In the genomic region with DNA sequence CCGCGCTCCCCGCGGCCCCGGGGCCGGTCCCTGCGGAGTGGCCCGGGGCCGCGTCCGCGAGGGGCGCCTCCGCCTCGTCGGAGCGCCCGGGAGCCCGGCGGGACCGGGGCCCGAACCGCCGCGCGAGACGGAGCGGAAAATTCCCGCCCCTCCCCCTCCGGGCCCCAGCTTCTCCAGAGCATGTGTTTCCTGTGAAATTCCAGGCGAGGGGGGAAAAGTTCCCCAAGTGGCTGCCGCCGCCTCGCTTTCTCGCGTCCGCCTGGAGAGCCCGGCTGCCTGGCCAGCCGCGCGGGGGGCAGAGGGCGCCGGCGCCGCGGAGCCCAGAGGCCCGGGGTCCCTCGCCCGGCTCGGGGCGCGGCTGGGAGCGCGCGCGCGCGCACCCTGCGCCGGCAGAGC, we compare ENCODE assay signal across 1 cellular context.
TF ChIP-seq lines count a peak whose summit lies in the region.

No MANE protein-coding gene starts in this region.

TF ChIP-seq in HEK293T, 16 proteins besides CTCF, POLR2A, EP300 and RAD21 (continued from another document):
- TF ChIP-seq ARNT (IDR thresholded peaks at IDR 0.05) (no peak), BHLHE40 (IDR thresholded peaks at IDR 0.05; ENCODE audit: borderline replicate concordance) (no peak), SP1 (IDR thresholded peaks at IDR 0.05) (no peak), HDGF (IDR thresholded peaks at IDR 0.05; ENCODE audit: borderline replicate concordance) (no peak), FOXA1 (IDR thresholded peaks at IDR 0.05) (no peak), SUZ12 (IDR thresholded peaks at IDR 0.05) (no peak)
